ENCODE assay signal across 22 cellular contexts in the genomic region with DNA sequence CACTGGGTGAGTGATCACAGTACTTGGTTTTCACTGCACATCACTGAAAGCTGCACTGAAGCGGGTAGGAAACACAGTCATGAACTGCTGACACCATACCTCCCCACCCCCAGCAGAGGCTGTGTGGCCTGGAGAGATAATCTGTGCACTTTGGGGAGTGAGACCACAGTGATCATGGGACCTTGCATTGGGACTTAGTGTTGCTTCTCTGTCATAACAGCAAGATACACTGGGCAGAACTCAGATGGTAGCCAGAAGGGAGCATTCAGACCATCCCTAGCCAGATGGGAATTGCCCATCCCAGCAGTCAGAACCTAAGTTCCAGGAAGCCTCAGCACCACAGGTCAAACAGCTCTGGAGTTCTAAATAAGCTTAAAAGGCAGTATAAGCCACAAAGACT.
"Had no signal": no experiment of that assay in that cellular context is flagged by ENCODE, and none has a peak within 500 bp of the region (broad histone marks: within the 10 kb centered on the region; RNA-seq: fewer than 3 reads in every experiment).

No MANE protein-coding gene starts in this region.

- FAIRE-seq: endometrium, islet of Langerhans had no signal

- H3K27ac ChIP-seq: gastrocnemius medialis, heart right ventricle, ovary, right lobe of liver, suprapubic skin, tibial artery, upper lobe of right lung, vagina had no signal

- H3K4me3 ChIP-seq: gastrocnemius medialis, heart right ventricle, mucosa of descending colon, ovary, right lobe of liver, suprapubic skin, tibial artery, upper lobe of right lung, vagina had no signal

- DNase-seq: effector memory CD4-positive, alpha-beta T cell; gastrocnemius medialis; heart right ventricle; hypothalamus; mammary epithelial cell; mucosa of descending colon; naive thymus-derived CD8-positive, alpha-beta T cell; nucleus accumbens; ovary; right lobe of liver; stimulated activated CD4-positive, alpha-beta T cell treated with anti-CD3 and anti-CD28 coated beads, Interleukin-4, amount 100 ng/mL, for 1 hour; stimulated activated CD8-positive, alpha-beta memory T cell treated with anti-CD3 and anti-CD28 coated beads, Interleukin-4, amount 100 ng/mL, for 48 hours; stimulated activated naive CD8-positive, alpha-beta T cell treated with anti-CD3 and anti-CD28 coated beads, Interleukin-15, Interleukin-2, amounts not matched to agents 100 U/mL and 50 U/mL, for 24 hours; tibial artery; upper lobe of right lung had no signal

- H3K4me1 ChIP-seq: gastrocnemius medialis, heart right ventricle, right lobe of liver, suprapubic skin, tibial artery, upper lobe of right lung, vagina had no signal

- ATAC-seq: esophagus mucosa; gastrocnemius medialis; heart right ventricle; left lobe of liver; mucosa of descending colon; naive thymus-derived CD8-positive, alpha-beta T cell; right lobe of liver; stimulated activated effector memory CD8-positive, alpha-beta T cell treated with anti-CD3 and anti-CD28 coated beads, Interleukin-12 subunit alpha, Interleukin-12 subunit beta, amount 100 ng/mL, for 72 hours; stimulated activated naive CD8-positive, alpha-beta T cell treated with anti-CD3 and anti-CD28 coated beads, Interleukin-15, Interleukin-2, amounts not matched to agents 100 U/mL and 50 U/mL, for 24 hours; upper lobe of right lung had no signal

- H3K27me3 ChIP-seq: gastrocnemius medialis, heart right ventricle, ovary, right lobe of liver, suprapubic skin, tibial artery, upper lobe of right lung, vagina had no signal

- H3K9me3 ChIP-seq: gastrocnemius medialis, mucosa of descending colon, ovary, right lobe of liver, suprapubic skin, tibial artery, upper lobe of right lung, vagina had no signal

- H3K36me3 ChIP-seq: gastrocnemius medialis, heart right ventricle, ovary, right lobe of liver, suprapubic skin, tibial artery, upper lobe of right lung, vagina had no signal
